21 cellular contexts compared by ENCODE assay signal in the genomic region with DNA sequence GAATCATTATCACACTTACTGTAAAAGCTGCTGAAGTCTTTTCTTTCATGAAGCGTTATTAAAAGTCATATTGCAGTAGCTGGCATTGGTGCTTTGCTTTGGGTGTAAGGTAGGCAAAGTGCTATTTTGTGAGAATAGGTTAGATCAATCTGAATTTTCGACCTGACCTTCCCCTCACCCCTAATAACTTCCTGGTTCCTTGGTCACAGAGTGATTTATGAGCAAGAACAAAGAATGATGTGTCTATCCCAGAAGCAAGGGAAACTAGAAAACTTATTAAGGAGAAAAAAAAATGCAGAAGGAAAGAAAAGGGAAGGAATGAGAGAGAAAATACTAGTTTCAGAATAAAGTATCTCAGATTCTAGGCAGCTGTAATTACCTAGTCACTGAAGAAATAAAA.
"Had no signal": no experiment of that assay in that cellular context is flagged by ENCODE, and none has a peak within 500 bp of the region (broad histone marks: within the 10 kb centered on the region; RNA-seq: fewer than 3 reads in every experiment).

No MANE protein-coding gene starts in this region.

- H3K27ac Mint-ChIP-seq: memory B cell; naive B cell; stimulated activated effector memory CD8-positive, alpha-beta T cell treated with anti-CD3 and anti-CD28 coated beads, Interleukin-12 subunit alpha, Interleukin-12 subunit beta, amount 100 ng/mL, for 72 hours had no signal

- H3K36me3 ChIP-seq: gastrocnemius medialis, left ventricle myocardium inferior, lower lobe of right lung, neutrophil, right atrium auricular region, suprapubic skin, thyroid gland, upper lobe of left lung, uterus had no signal

- H3K27me3 Mint-ChIP-seq: memory B cell had no signal

- H3K27me3 ChIP-seq: gastrocnemius medialis, neutrophil, right atrium auricular region, suprapubic skin, thyroid gland, upper lobe of left lung, uterus had no signal

- H3K4me1 Mint-ChIP-seq: memory B cell; naive B cell; stimulated activated effector memory CD8-positive, alpha-beta T cell treated with anti-CD3 and anti-CD28 coated beads, Interleukin-12 subunit alpha, Interleukin-12 subunit beta, amount 100 ng/mL, for 72 hours had no signal

- H3K9me3 ChIP-seq: gastrocnemius medialis, left ventricle myocardium inferior, lower lobe of right lung, neutrophil, right atrium auricular region, suprapubic skin, thyroid gland, upper lobe of left lung, uterus had no signal

- ATAC-seq: esophagus mucosa; gastrocnemius medialis; lower lobe of right lung; stimulated activated effector memory CD8-positive, alpha-beta T cell treated with anti-CD3 and anti-CD28 coated beads, Interleukin-12 subunit alpha, Interleukin-12 subunit beta, amount 100 ng/mL, for 72 hours; stimulated activated naive CD8-positive, alpha-beta T cell treated with anti-CD3 and anti-CD28 coated beads, Interleukin-15, Interleukin-2, amounts not matched to agents 100 U/mL and 50 U/mL, for 24 hours had no signal

- DNase-seq: effector memory CD4-positive, alpha-beta T cell; gastrocnemius medialis; islet precursor cell; left ventricle myocardium inferior; lower lobe of right lung; midbrain; naive B cell; posterior cingulate gyrus; stimulated activated CD4-positive, alpha-beta T cell treated with anti-CD3 and anti-CD28 coated beads, Interleukin-4, amount 100 ng/mL, for 1 hour; stimulated activated CD8-positive, alpha-beta memory T cell treated with anti-CD3 and anti-CD28 coated beads, Interleukin-4, amount 100 ng/mL, for 48 hours; stimulated activated naive CD8-positive, alpha-beta T cell treated with anti-CD3 and anti-CD28 coated beads, Interleukin-15, Interleukin-2, amounts not matched to agents 100 U/mL and 50 U/mL, for 24 hours; thyroid gland; upper lobe of left lung; uterus had no signal

- H3K9me3 Mint-ChIP-seq: nephron had no signal

- H3K27ac ChIP-seq: gastrocnemius medialis, left ventricle myocardium inferior, lower lobe of right lung, neutrophil, right atrium auricular region, suprapubic skin, thyroid gland, upper lobe of left lung, uterus had no signal

- H3K4me3 Mint-ChIP-seq: memory B cell; naive B cell; nephron; stimulated activated effector memory CD8-positive, alpha-beta T cell treated with anti-CD3 and anti-CD28 coated beads, Interleukin-12 subunit alpha, Interleukin-12 subunit beta, amount 100 ng/mL, for 72 hours had no signal

- H3K4me1 ChIP-seq: gastrocnemius medialis, left ventricle myocardium inferior, lower lobe of right lung, right atrium auricular region, suprapubic skin, thyroid gland, upper lobe of left lung, uterus had no signal

- H3K36me3 Mint-ChIP-seq: memory B cell; naive B cell; stimulated activated effector memory CD8-positive, alpha-beta T cell treated with anti-CD3 and anti-CD28 coated beads, Interleukin-12 subunit alpha, Interleukin-12 subunit beta, amount 100 ng/mL, for 72 hours had no signal

- H3K4me3 ChIP-seq: gastrocnemius medialis, left ventricle myocardium inferior, lower lobe of right lung, right atrium auricular region, suprapubic skin, thyroid gland, upper lobe of left lung, uterus had no signal
